11 cellular contexts compared by ENCODE assay signal in genomic region chr18:47912343-47912742, GRCh38. TPM values are rescaled to one million over a fixed set of nuclear protein-coding genes. Genes with fewer than 3 reads are reported as not detected.
DNase-seq lines count a peak whose midpoint lies in the region; ATAC-seq and TF ChIP-seq lines count a peak whose summit lies in the region.
"Had no signal": no experiment of that assay in that cellular context is flagged by ENCODE, and none has a peak within 500 bp of the region (broad histone marks: within the 10 kb centered on the region; RNA-seq: fewer than 3 reads in every experiment).

No MANE protein-coding gene starts in this region.

- intact Hi-C loops in left ventricle myocardium superior (cut with micrococcal nuclease) = loop anchor here (10.0 kb wide), 1 partner anchor 48 kb away; no protein-coding TSS in a partner anchor
- intact Hi-C loops in spleen (cut with DNase I; ENCODE audit: low total_unique reads) = no loop called here

- H3K4me3 Mint-ChIP-seq in activated naive CD8-positive, alpha-beta T cell treated with anti-CD3 and anti-CD28 coated beads, Interleukin-2, amount 10 ng/mL, durations not matched to agents 7 days and 5 days = peak overlapping the region; percentile 34
- H3K4me3 Mint-ChIP-seq: dendritic cell treated with granulocyte-macrophage colony-stimulating factor and Interleukin-4, amounts not matched to agents 40 ng/mL and 50 ng/mL, for 4 days had no signal

- no peak for TF ChIP-seq POLR2A in spleen (IDR thresholded peaks at IDR 0.05)

- peak; percentile 39 for ATAC-seq in activated naive CD8-positive, alpha-beta T cell treated with anti-CD3 and anti-CD28 coated beads, Interleukin-2, amount 10 ng/mL, durations not matched to agents 7 days and 5 days (ENCODE audit: low read depth)
- peak; percentile 65 for ATAC-seq in left ventricle myocardium superior

- POLR2A ChIA-PET in activated naive CD8-positive, alpha-beta T cell treated with anti-CD3 and anti-CD28 coated beads, Interleukin-2, amount 10 ng/mL, durations not matched to agents 7 days and 5 days (lab: Charles Lee) = interaction anchor here (1.5 kb wide), 1 partner anchor 18 kb away, joined by 7 read pairs; the partner anchor contains the start of gene SMAD2

- peaks cover 3% of the 10 kb centered on the region for H3K9me3 ChIP-seq in KOPT-K1 (ENCODE audit: insufficient read depth, low read length, poor library complexity, severe bottlenecking)
- no peaks in the 10 kb centered on the region for H3K9me3 ChIP-seq in spleen
- H3K9me3 ChIP-seq: lower lobe of right lung had no signal

- H3K4me3 ChIP-seq in spleen = no peak overlapping the region
- H3K4me3 ChIP-seq: lower lobe of right lung had no signal

- H3K27me3 Mint-ChIP-seq in activated naive CD8-positive, alpha-beta T cell treated with anti-CD3 and anti-CD28 coated beads, Interleukin-2, amount 10 ng/mL, durations not matched to agents 7 days and 5 days = no peaks in the 10 kb centered on the region
- H3K27me3 Mint-ChIP-seq: dendritic cell treated with granulocyte-macrophage colony-stimulating factor and Interleukin-4, amounts not matched to agents 40 ng/mL and 50 ng/mL, for 4 days had no signal

- 46 to 85% (median 68%) methylated on average over 1 of the region's 1 CpG for WGBS in spleen, 5 donors

- H3K27ac ChIP-seq in KOPT-K1 (ENCODE audit: low read depth, low read length, poor library complexity, severe bottlenecking) (peak overlapping the region; percentile 32), spleen (peak overlapping the region in 7 of 8 donors; percentile 20 to 67 (median 49))
- H3K27ac ChIP-seq: HL-60, lower lobe of right lung had no signal

- peaks cover 21% of the 10 kb centered on the region for H3K36me3 ChIP-seq in KOPT-K1 (ENCODE audit: insufficient read depth, low read length)
- H3K36me3 ChIP-seq in spleen = peaks cover 0 to 25% (median 2%) of the 10 kb centered on the region in 6 donors
- H3K36me3 ChIP-seq: lower lobe of right lung had no signal

- peak overlapping the region; percentile 84 for H3K27ac Mint-ChIP-seq in activated naive CD8-positive, alpha-beta T cell treated with anti-CD3 and anti-CD28 coated beads, Interleukin-2, amount 10 ng/mL, durations not matched to agents 7 days and 5 days
- H3K27ac Mint-ChIP-seq: dendritic cell treated with granulocyte-macrophage colony-stimulating factor and Interleukin-4, amounts not matched to agents 40 ng/mL and 50 ng/mL, for 4 days had no signal

- no peak for DNase-seq in activated naive CD8-positive, alpha-beta T cell treated with anti-CD3 and anti-CD28 coated beads, Interleukin-2, amount 10 ng/mL, durations not matched to agents 7 days and 5 days
- DNase-seq in left ventricle myocardium superior (no peak), spleen (no peak), NCI-H1092 treated with DMSO at 0.1 percent for 48 hours (lab: John Stamatoyannopoulos, UW) (no peak), GM19240 (ENCODE audit: insufficient read length, low spot score) (no peak)
- no peak for DNase-seq in effector CD8-positive, alpha-beta T cell (lab: John Stamatoyannopoulos, UW)
- DNase-seq: lower lobe of right lung, NCI-H226 had no signal

- H3K4me1 ChIP-seq in spleen = peaks cover 11 to 78% (median 42%) of the 10 kb centered on the region in 6 donors

- peaks cover 30% of the 10 kb centered on the region for H3K4me1 Mint-ChIP-seq in activated naive CD8-positive, alpha-beta T cell treated with anti-CD3 and anti-CD28 coated beads, Interleukin-2, amount 10 ng/mL, durations not matched to agents 7 days and 5 days

- no peaks in the 10 kb centered on the region for H3K9me3 Mint-ChIP-seq in activated naive CD8-positive, alpha-beta T cell treated with anti-CD3 and anti-CD28 coated beads, Interleukin-2, amount 10 ng/mL, durations not matched to agents 7 days and 5 days

- H3K36me3 Mint-ChIP-seq in activated naive CD8-positive, alpha-beta T cell treated with anti-CD3 and anti-CD28 coated beads, Interleukin-2, amount 10 ng/mL, durations not matched to agents 7 days and 5 days = peaks cover 23% of the 10 kb centered on the region

- H3K27me3 ChIP-seq in spleen (replicated peaks in 1 of 7) = no peaks in the 10 kb centered on the region

- no peak for TF ChIP-seq CTCF in spleen (IDR thresholded peaks at IDR 0.05 in 8 of 11, conservative IDR thresholded peaks at IDR 0.05 in 3 of 11)

RNA-seq across cellular contexts. Expression of gene SMAD2, which starts 18.1 kb away (rescaled TPM):
- total RNA-seq in activated naive CD8-positive, alpha-beta T cell treated with anti-CD3 and anti-CD28 coated beads, Interleukin-2, amount 10 ng/mL, durations not matched to agents 7 days and 5 days = 100 to 1,000 TPM; 119 to 127 TPM
- total RNA-seq in left ventricle myocardium superior (74.8 TPM), spleen (100 to 1,000 TPM in 4 of 7 donors, 10 to 100 TPM in 3; 76.4 to 162 (median 119) TPM)
- 10 to 100 TPM; 13.2 to 33.3 (median 21.6) TPM for polyA plus RNA-seq in spleen
